ENCODE assay signal across 8 cellular contexts in the genomic region with DNA sequence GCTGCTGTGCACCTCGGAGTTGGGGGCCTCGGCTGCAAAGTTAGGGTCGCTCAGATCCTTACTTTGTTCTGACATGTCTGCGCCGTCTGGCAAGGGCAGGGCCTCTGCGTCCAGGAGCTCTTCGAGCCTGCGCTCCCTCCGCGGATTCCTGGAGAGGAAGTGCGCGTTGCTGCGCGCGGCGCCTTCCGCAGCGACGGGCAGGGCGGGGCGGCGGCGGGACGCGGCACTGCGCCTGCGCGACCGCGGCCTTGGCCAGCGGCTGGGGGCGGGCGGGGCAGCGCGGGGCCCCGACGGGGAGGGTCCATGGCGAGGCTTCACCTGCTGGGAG. TPM values are rescaled to one million over a fixed set of nuclear protein-coding genes. Genes with fewer than 3 reads are reported as not detected.
DNase-seq lines count a peak whose midpoint lies in the region; ATAC-seq, FAIRE-seq and TF ChIP-seq lines count a peak whose summit lies in the region.

A gene with protein sequence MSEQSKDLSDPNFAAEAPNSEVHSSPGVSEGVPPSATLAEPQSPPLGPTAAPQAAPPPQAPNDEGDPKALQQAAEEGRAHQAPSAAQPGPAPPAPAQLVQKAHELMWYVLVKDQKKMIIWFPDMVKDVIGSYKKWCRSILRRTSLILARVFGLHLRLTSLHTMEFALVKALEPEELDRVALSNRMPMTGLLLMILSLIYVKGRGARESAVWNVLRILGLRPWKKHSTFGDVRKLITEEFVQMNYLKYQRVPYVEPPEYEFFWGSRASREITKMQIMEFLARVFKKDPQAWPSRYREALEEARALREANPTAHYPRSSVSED (minus strand): TSS at position 163 of the 328 bp plus-strand sequence. CDS start 88 bp downstream, at position 75.

- H2BK12ac ChIP-seq in neuronal stem cell (ENCODE audit: low read length) = no peak within 1 kb of the TSS

- peaks cover 8 to 44% (median 13%) of the 10 kb centered on the region in 7 donors for H3K9me3 Mint-ChIP-seq in CD14-positive monocyte

- H2AK5ac ChIP-seq in neuronal stem cell (ENCODE audit: low read depth, low read length) = peak within 1 kb of the TSS; percentile 70

- no CpG with 5 or more reads among the region's 38 CpGs for WGBS in neuronal stem cell (ENCODE audit: extremely low coverage in 2 of 2, insufficient read length in 2 of 2, insufficient replicate concordance in 1 of 2), 2 donors

- peaks cover 9 to 16% of the 10 kb centered on the region in 2 donors for H3K4me1 ChIP-seq in neuronal stem cell (ENCODE audit: control insufficient read depth in 2 of 2, insufficient read depth in 1 of 2, low read depth in 1 of 2, low read length in 2 of 2)

- peak within 1 kb of the TSS; percentile 60 for H2AFZ ChIP-seq in neuronal stem cell (ENCODE audit: low read length)

- peaks cover 3% of the 10 kb centered on the region for H3K79me1 ChIP-seq in neuronal stem cell (ENCODE audit: low read depth, low read length)

- peaks cover 2 to 8% (median 3%) of the 10 kb centered on the region in 3 donors for H3K27me3 Mint-ChIP-seq in CD14-positive monocyte (ENCODE audit: low read depth in 3 of 3)

- ATAC-seq in GM21447 (IDR thresholded peaks at IDR 0.05; ENCODE audit: unreplicated experiment) (no peak), HG03571 (IDR thresholded peaks at IDR 0.05; ENCODE audit: unreplicated experiment) (no peak)

- peak within 1 kb of the TSS; percentile 65 for H3K4me2 ChIP-seq in neuronal stem cell (ENCODE audit: insufficient read depth, low read length, poor library complexity, severe bottlenecking)

- H3K4me3 Mint-ChIP-seq in CD14-positive monocyte = peak within 1 kb of the TSS; percentile 56 to 58

- no peak within 1 kb of the TSS for H2BK120ac ChIP-seq in neuronal stem cell (ENCODE audit: low read depth, low read length)

- peak within 1 kb of the TSS; percentile 86 for H3K9ac ChIP-seq in neuronal stem cell (ENCODE audit: low read depth, low read length, poor library complexity)

- in situ Hi-C loops in SK-MEL-5 (cut with HindIII; ENCODE audit: low pct_unique_long_range_greater_than_20kb, low sequenced_read_pairs) (no loop called here), GM13976 (cut with MboI; ENCODE audit: low sequenced_read_pairs, unreplicated experiment) (no loop called here)

- no peak within 1 kb of the TSS for H3K27ac ChIP-seq in neuronal stem cell (replicated peaks; ENCODE audit: low read length)

- TF ChIP-seq CTCF in CD14-positive monocyte (IDR thresholded peaks at IDR 0.05) = no peak
- no peak for TF ChIP-seq CTCF in GM13976 (IDR thresholded peaks at IDR 0.05; ENCODE audit: borderline replicate concordance, control extremely low read depth, extremely low read depth, insufficient read depth, missing control alignments)

- H2BK15ac ChIP-seq in neuronal stem cell (ENCODE audit: low read length) = no peak within 1 kb of the TSS

- no peak within 1 kb of the TSS for H3K27ac Mint-ChIP-seq in CD14-positive monocyte

- FAIRE-seq in frontal cortex (lab: Jason Lieb, UNC) = no peak

- POLR2A ChIA-PET in HEK293T (lab: Yijun Ruan, JAX) = no interaction called here

- H3K18ac ChIP-seq in neuronal stem cell (ENCODE audit: low read length) = peak within 1 kb of the TSS; percentile 82

- H4K91ac ChIP-seq in neuronal stem cell (ENCODE audit: low read depth, low read length, poor library complexity) = peak within 1 kb of the TSS; percentile 82

- no peak within 1 kb of the TSS for H4K8ac ChIP-seq in neuronal stem cell (ENCODE audit: low read depth, low read length)

- DNase-seq in CD14-positive monocyte (ENCODE audit: low spot score) (no peak), SK-MEL-5 (ENCODE audit: low read depth, low spot score) (peak; percentile 30), frontal cortex (ENCODE audit: low spot score in 2 of 2) (peak; percentile 66 to 73), neuronal stem cell (ENCODE audit: low spot score) (peak; percentile 57), GM13976 (ENCODE audit: low spot score) (no peak), HEK293T (ENCODE audit: extremely low spot score) (no peak)

- peak within 1 kb of the TSS; percentile 69 to 87 for H3K4me3 ChIP-seq in neuronal stem cell (ENCODE audit: low read length in 2 of 2)

- H3K4me1 Mint-ChIP-seq in CD14-positive monocyte = no peaks in the 10 kb centered on the region

- CTCF ChIA-PET in HEK293T (lab: Yijun Ruan, JAX) = no interaction called here

- no peak within 1 kb of the TSS for H3K4ac ChIP-seq in neuronal stem cell (ENCODE audit: low read length)

- peaks cover 0 to 6% of the 10 kb centered on the region in 2 donors for H3K9me3 ChIP-seq in neuronal stem cell (replicated peaks in 1 of 2; ENCODE audit: control insufficient read depth in 2 of 2, insufficient read depth in 1 of 2, low read depth in 1 of 2, low read length in 2 of 2)

- intact Hi-C loops in CD14-positive monocyte (cut with micrococcal nuclease) = no loop called here

- H3K27me3 ChIP-seq in neuronal stem cell (ENCODE audit: control insufficient read depth in 3 of 3, insufficient read depth in 3 of 3, low read depth in 1 of 3, low read length in 3 of 3) = no peaks in the 10 kb centered on the region

- H3K14ac ChIP-seq in neuronal stem cell (ENCODE audit: low read length) = no peak within 1 kb of the TSS

- peak within 1 kb of the TSS; percentile 76 for H3K23ac ChIP-seq in neuronal stem cell (ENCODE audit: low read depth, low read length, poor library complexity)

- H2BK5ac ChIP-seq in neuronal stem cell (ENCODE audit: low read length) = peak within 1 kb of the TSS; percentile 31

- no peaks in the 10 kb centered on the region for H3K36me3 Mint-ChIP-seq in CD14-positive monocyte

- H3K36me3 ChIP-seq in neuronal stem cell (replicated peaks in 1 of 2; ENCODE audit: control insufficient read depth in 2 of 2, insufficient read depth in 2 of 2, low read length in 2 of 2) = peaks cover 0 to 12% of the 10 kb centered on the region in 2 donors

TF ChIP-seq in HEK293T, 16 proteins besides CTCF, POLR2A, EP300 and RAD21:
- TF ChIP-seq SUZ12 (IDR thresholded peaks at IDR 0.05) = no peak
- TF ChIP-seq HDGF (IDR thresholded peaks at IDR 0.05; ENCODE audit: borderline replicate concordance) = no peak
- no peak for TF ChIP-seq SP1 (IDR thresholded peaks at IDR 0.05)
- TF ChIP-seq LEF1 (IDR thresholded peaks at IDR 0.05; ENCODE audit: borderline replicate concordance) = no peak
- TF ChIP-seq ARNT (IDR thresholded peaks at IDR 0.05) = no peak
- no peak for TF ChIP-seq BHLHE40 (IDR thresholded peaks at IDR 0.05; ENCODE audit: borderline replicate concordance)
- TF ChIP-seq, protein P1, sequence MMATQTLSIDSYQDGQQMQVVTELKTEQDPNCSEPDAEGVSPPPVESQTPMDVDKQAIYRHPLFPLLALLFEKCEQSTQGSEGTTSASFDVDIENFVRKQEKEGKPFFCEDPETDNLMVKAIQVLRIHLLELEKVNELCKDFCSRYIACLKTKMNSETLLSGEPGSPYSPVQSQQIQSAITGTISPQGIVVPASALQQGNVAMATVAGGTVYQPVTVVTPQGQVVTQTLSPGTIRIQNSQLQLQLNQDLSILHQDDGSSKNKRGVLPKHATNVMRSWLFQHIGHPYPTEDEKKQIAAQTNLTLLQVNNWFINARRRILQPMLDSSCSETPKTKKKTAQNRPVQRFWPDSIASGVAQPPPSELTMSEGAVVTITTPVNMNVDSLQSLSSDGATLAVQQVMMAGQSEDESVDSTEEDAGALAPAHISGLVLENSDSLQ (IDR thresholded peaks at IDR 0.05) = no peak
- no peak for TF ChIP-seq CTBP1 (IDR thresholded peaks at IDR 0.05; ENCODE audit: borderline replicate concordance)
- TF ChIP-seq ELF4 (IDR thresholded peaks at IDR 0.05) = no peak
- no peak for TF ChIP-seq ZNF384 (IDR thresholded peaks at IDR 0.05)
- TF ChIP-seq NFRKB (IDR thresholded peaks at IDR 0.05) = no peak
- TF ChIP-seq L3MBTL2 (conservative IDR thresholded peaks at IDR 0.05) = no peak
- no peak for TF ChIP-seq FOXM1 (IDR thresholded peaks at IDR 0.05; ENCODE audit: borderline replicate concordance)
- no peak for TF ChIP-seq TARDBP (IDR thresholded peaks at IDR 0.05)
- TF ChIP-seq FOXA1 (IDR thresholded peaks at IDR 0.05) = no peak
- no peak for TF ChIP-seq FOXK2 (IDR thresholded peaks at IDR 0.05)

RNA-seq across cellular contexts. Expression of the gene that starts here (rescaled TPM):
- polyA plus RNA-seq in CD14-positive monocyte = 1 to 10 TPM in 1 of 2 donors, under 1 TPM in 1; 0.56 to 4.3 TPM
- 29.9 and 39.3 TPM in 2 replicates for total RNA-seq in SK-MEL-5 (2014; rRNA removed; shearing (Covaris generic))
- polyA plus RNA-seq in SK-MEL-5 (2015; cell fraction: cytosol; rRNA removed) = 45.0 and 45.4 TPM in 2 replicates
- polyA plus RNA-seq in SK-MEL-5 (2015; cell fraction: nucleus; rRNA removed) = 5.0 and 7.5 TPM in 2 replicates
- 97.0 TPM for total RNA-seq in frontal cortex
- polyA plus RNA-seq in neuronal stem cell (2013, experiment 1 of 2) = 89.4 TPM
- 87.4 TPM for polyA plus RNA-seq in neuronal stem cell (2013, experiment 2 of 2)

Comparison
In these comparisons a context has a peak if more than half of its experiments do, and no peak if none do; other contexts are left out.
1. DNase-seq: peak in SK-MEL-5 (single experiment), frontal cortex (2 of 2) and neuronal stem cell (single experiment); none in CD14-positive monocyte (single experiment), GM13976 (single experiment) and HEK293T (single experiment).